22 cellular contexts compared by ENCODE assay signal in genomic region chr14:74949211-74949610, GRCh38. TPM values are rescaled to one million over a fixed set of nuclear protein-coding genes. Genes with fewer than 3 reads are reported as not detected.
"Had no signal": no experiment of that assay in that cellular context is flagged by ENCODE, and none has a peak within 500 bp of the region (broad histone marks: within the 10 kb centered on the region; RNA-seq: fewer than 3 reads in every experiment).

No MANE protein-coding gene starts in this region.

- ATAC-seq: activated T-cell treated with anti-CD3 and anti-CD28 coated beads, Interleukin-2, amount 50 U/mL, for 4 hours; T-helper 17 cell had no signal

- H3K4me3 ChIP-seq: MG63 had no signal

- DNase-seq: activated B cell treated with CpG ODN at 0.5 μM for 24 hours; activated CD4-positive, alpha-beta memory T cell treated with anti-CD3 and anti-CD28 coated beads for 36 hours; activated CD4-positive, alpha-beta T cell treated with anti-CD3 and anti-CD28 coated beads for 1 hour; activated CD8-positive, alpha-beta memory T cell treated with anti-CD3 and anti-CD28 coated beads for 24 hours; activated effector memory CD4-positive, alpha-beta T cell treated with anti-CD3 and anti-CD28 coated beads, Interleukin-2, amount 50 U/mL, for 16 hours; activated naive CD4-positive, alpha-beta T cell treated with Interleukin-2 at 50 U/mL for 16 hours; activated T-cell treated with anti-CD3 and anti-CD28 coated beads, Interleukin-2, amount 50 U/mL, for 4 hours; amygdala; MG63; MV-4-11; NCI-H1092 treated with DMSO at 0.1 percent for 48 hours; NCI-H1417 treated with DMSO at 0.1 percent for 48 hours; NCI-H1694; NCI-H2029; NCI-H345; NCI-H510A; NCI-H526 treated with DMSO at 0.1 percent for 48 hours; NCI-H82; RPMI8226; SHP77; T-helper 17 cell; T-helper 9 cell had no signal

- H3K9me3 ChIP-seq: MG63 had no signal

- H3K27me3 ChIP-seq: MG63 had no signal

RNA-seq across cellular contexts. Expression of gene PGF, which starts 6.2 kb away (rescaled TPM):
- total RNA-seq: activated B cell treated with CpG ODN at 0.5 μM for 24 hours, T-helper 17 cell had no signal
